Comparison of ENCODE assay signal across 8 cellular contexts in genomic region chrX:83860846-83861245, GRCh38. TPM values are rescaled to one million over a fixed set of nuclear protein-coding genes. Genes with fewer than 3 reads are reported as not detected.
"Had no signal": no experiment of that assay in that cellular context is flagged by ENCODE, and none has a peak within 500 bp of the region (broad histone marks: within the 10 kb centered on the region; RNA-seq: fewer than 3 reads in every experiment).

A gene with protein sequence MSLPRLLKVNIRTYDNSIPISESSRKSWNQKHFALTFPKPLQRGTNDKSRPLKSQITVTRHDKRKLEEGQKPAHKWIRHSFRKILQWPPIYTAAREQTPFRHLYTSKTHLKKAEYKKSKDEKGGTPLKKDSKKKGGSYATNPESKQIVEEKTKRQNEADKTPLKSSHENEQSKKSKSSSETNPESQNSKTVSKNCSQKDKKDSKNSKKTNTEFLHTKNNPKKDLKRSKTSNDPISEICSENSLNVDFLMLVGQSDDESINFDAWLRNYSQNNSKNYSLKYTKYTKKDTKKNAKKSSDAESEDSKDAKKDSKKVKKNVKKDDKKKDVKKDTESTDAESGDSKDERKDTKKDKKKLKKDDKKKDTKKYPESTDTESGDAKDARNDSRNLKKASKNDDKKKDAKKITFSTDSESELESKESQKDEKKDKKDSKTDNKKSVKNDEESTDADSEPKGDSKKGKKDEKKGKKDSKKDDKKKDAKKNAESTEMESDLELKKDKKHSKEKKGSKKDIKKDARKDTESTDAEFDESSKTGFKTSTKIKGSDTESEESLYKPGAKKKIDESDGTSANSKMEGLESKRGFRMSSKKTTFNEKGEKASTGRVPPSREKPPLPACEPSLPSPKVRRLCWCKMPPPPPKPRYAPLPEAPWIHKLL (plus strand): TSS chrX:83861146. CDS start chrX:83861183, 37 bp downstream.

- DNase-seq: GDM1, GF-D8 had no signal

- FAIRE-seq: G401.6, GM12878, GM12891, GM12892, GM18507, GM19239 had no signal

- H3K4me3 ChIP-seq: GM12878 had no signal

RNA-seq across cellular contexts. Expression of the gene that starts here (rescaled TPM):
- polyA plus RNA-seq: GM12878 had no signal
